Comparison of ENCODE assay signal across 1 cellular context in genomic region chr12:101698782-101699347, GRCh38.
TF ChIP-seq lines count a peak whose summit lies in the region.

No MANE protein-coding gene starts in this region.

TF ChIP-seq in GM12878, 131 proteins besides CTCF, POLR2A, EP300 and RAD21 (continued from another document):
- TF ChIP-seq, protein P1, sequence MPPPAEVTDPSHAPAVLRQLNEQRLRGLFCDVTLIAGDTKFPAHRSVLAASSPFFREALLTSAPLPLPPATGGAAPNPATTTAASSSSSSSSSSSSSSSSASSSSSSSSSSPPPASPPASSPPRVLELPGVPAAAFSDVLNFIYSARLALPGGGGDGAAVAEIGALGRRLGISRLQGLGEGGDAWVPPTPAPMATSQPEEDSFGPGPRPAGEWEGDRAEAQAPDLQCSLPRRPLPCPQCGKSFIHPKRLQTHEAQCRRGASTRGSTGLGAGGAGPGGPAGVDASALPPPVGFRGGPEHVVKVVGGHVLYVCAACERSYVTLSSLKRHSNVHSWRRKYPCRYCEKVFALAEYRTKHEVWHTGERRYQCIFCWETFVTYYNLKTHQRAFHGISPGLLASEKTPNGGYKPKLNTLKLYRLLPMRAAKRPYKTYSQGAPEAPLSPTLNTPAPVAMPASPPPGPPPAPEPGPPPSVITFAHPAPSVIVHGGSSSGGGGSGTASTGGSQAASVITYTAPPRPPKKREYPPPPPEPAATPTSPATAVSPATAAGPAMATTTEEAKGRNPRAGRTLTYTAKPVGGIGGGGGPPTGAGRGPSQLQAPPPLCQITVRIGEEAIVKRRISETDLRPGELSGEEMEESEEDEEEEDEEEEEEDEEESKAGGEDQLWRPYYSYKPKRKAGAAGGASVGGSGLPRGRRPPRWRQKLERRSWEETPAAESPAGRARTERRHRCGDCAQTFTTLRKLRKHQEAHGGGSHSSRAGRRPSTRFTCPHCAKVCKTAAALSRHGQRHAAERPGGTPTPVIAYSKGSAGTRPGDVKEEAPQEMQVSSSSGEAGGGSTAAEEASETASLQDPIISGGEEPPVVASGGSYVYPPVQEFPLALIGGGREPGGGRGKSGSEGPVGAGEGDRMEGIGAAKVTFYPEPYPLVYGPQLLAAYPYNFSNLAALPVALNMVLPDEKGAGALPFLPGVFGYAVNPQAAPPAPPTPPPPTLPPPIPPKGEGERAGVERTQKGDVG (CRISPR knock-in tag; IDR thresholded peaks at IDR 0.05), result no peak
- TF ChIP-seq BCL3 (IDR thresholded peaks at IDR 0.05; ENCODE audit: borderline replicate concordance, insufficient read depth, low read depth, low read length, poor library complexity, severe bottlenecking), result no peak
- no peak for TF ChIP-seq SREBF1 (IDR thresholded peaks at IDR 0.05; ENCODE audit: low read length)
- no peak for TF ChIP-seq KLF5 (IDR thresholded peaks at IDR 0.05; ENCODE audit: partially characterized antibody)
- TF ChIP-seq YBX1 (IDR thresholded peaks at IDR 0.05), result no peak
- TF ChIP-seq E2F4 (IDR thresholded peaks at IDR 0.05; ENCODE audit: low read depth, low read length), result no peak
- no peak for TF ChIP-seq POLR2AphosphoS2 (IDR thresholded peaks at IDR 0.05; ENCODE audit: low read depth, low read length)
- TF ChIP-seq REST (IDR thresholded peaks at IDR 0.05; ENCODE audit: low read depth, low read length), result no peak
- no peak for TF ChIP-seq PAX5 (IDR thresholded peaks at IDR 0.05; ENCODE audit: borderline replicate concordance, low read depth, low read length)
- TF ChIP-seq TCF3 (IDR thresholded peaks at IDR 0.05; ENCODE audit: borderline replicate concordance, insufficient read depth, low read depth, low read length), result no peak
- no peak for TF ChIP-seq MLLT1 (IDR thresholded peaks at IDR 0.05)
- no peak for TF ChIP-seq TCF7 (IDR thresholded peaks at IDR 0.05; ENCODE audit: borderline replicate concordance)
- no peak for TF ChIP-seq HSF1 (IDR thresholded peaks at IDR 0.05; ENCODE audit: low read depth, low read length)
- no peak for TF ChIP-seq TARDBP (IDR thresholded peaks at IDR 0.05; ENCODE audit: borderline replicate concordance)
- TF ChIP-seq NFXL1 (IDR thresholded peaks at IDR 0.05; ENCODE audit: borderline replicate concordance), result no peak
